Comparison of ENCODE assay signal across 2 cellular contexts in the genomic region with DNA sequence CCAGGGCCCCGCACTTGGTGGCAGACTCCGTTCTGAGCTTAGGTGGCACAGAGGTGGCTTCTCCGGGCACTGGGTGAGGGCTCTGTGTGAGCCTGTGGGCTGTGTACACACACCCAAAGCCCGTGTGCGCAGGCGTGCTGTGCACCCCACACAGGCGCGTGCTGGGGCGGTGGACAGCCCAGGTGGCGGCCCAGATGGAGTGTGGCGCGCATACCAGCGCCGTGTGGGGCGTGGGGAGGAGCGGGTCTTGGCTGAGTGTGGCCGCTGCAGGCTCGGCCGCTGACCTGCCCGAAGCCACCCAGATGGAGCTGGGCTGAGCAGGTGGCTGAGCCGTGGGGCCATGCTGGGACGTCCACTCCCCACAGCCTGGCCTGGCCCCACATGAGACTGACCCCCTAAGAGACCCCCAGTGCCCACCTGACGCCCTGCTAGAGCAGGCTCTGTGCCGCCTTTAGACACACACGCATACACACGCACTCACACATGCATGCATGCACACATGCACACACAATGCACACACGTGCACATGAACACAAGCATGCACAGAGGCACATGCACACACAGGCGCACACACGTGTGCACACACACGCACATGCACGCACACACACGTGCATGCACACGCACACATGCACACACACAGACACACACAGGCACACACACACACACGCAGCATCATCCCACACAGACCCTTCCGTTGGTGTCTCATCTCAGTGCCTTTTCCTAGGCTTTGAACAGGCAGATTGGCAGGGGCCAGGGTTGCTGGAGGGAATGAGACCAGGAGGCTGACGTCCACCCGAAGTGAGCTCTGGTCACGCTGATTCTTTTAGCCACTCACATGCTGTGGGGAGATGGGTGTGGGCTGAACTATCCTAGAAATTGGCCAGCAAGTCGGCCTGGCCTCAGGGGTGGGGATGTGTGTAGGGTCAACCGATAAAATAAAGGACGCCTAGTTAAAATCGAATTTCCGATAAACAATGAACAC.
TF ChIP-seq lines count a peak whose summit lies in the region.

No MANE protein-coding gene starts in this region.

TF ChIP-seq in IMR-90, 13 proteins besides CTCF, POLR2A, EP300 and RAD21:
- TF ChIP-seq RCOR1 (IDR thresholded peaks at IDR 0.05; ENCODE audit: insufficient replicate concordance, low read length) (no peak), CHD1 (IDR thresholded peaks at IDR 0.05; ENCODE audit: low read depth, low read length) (no peak), RFX5 (IDR thresholded peaks at IDR 0.05; ENCODE audit: low read depth, low read length) (no peak), BHLHE40 (IDR thresholded peaks at IDR 0.05; ENCODE audit: low read depth, low read length) (no peak), USF2 (IDR thresholded peaks at IDR 0.05; ENCODE audit: low read depth, low read length) (no peak)
- TF ChIP-seq, protein P1, sequence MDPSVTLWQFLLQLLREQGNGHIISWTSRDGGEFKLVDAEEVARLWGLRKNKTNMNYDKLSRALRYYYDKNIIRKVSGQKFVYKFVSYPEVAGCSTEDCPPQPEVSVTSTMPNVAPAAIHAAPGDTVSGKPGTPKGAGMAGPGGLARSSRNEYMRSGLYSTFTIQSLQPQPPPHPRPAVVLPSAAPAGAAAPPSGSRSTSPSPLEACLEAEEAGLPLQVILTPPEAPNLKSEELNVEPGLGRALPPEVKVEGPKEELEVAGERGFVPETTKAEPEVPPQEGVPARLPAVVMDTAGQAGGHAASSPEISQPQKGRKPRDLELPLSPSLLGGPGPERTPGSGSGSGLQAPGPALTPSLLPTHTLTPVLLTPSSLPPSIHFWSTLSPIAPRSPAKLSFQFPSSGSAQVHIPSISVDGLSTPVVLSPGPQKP (IDR thresholded peaks at IDR 0.05; ENCODE audit: borderline replicate concordance, low read depth, low read length), result no peak

TF ChIP-seq in H1, 55 proteins besides CTCF, POLR2A, EP300 and RAD21:
- no peak for TF ChIP-seq PHF8 (conservative IDR thresholded peaks at IDR 0.05; ENCODE audit: low read depth, low read length)
- TF ChIP-seq CHD2 (IDR thresholded peaks at IDR 0.05; ENCODE audit: low read length), result no peak
- no peak for TF ChIP-seq KDM5A (IDR thresholded peaks at IDR 0.05; ENCODE audit: low read length)
- no peak for TF ChIP-seq CEBPB (IDR thresholded peaks at IDR 0.05; ENCODE audit: low read depth, low read length)
- TF ChIP-seq SIRT6 (IDR thresholded peaks at IDR 0.05; ENCODE audit: low read length), result no peak
- TF ChIP-seq, protein P2, sequence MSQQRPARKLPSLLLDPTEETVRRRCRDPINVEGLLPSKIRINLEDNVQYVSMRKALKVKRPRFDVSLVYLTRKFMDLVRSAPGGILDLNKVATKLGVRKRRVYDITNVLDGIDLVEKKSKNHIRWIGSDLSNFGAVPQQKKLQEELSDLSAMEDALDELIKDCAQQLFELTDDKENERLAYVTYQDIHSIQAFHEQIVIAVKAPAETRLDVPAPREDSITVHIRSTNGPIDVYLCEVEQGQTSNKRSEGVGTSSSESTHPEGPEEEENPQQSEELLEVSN (IDR thresholded peaks at IDR 0.05), result no peak
- TF ChIP-seq ZNF274 (IDR thresholded peaks at IDR 0.05; ENCODE audit: borderline replicate concordance, extremely low read depth, low read length), result no peak
- no peak for TF ChIP-seq HDAC2 (IDR thresholded peaks at IDR 0.05; ENCODE audit: borderline replicate concordance in 1 of 2, low read depth in 2 of 2, low read length in 2 of 2)
- TF ChIP-seq, protein P3, sequence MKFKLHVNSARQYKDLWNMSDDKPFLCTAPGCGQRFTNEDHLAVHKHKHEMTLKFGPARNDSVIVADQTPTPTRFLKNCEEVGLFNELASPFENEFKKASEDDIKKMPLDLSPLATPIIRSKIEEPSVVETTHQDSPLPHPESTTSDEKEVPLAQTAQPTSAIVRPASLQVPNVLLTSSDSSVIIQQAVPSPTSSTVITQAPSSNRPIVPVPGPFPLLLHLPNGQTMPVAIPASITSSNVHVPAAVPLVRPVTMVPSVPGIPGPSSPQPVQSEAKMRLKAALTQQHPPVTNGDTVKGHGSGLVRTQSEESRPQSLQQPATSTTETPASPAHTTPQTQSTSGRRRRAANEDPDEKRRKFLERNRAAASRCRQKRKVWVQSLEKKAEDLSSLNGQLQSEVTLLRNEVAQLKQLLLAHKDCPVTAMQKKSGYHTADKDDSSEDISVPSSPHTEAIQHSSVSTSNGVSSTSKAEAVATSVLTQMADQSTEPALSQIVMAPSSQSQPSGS (IDR thresholded peaks at IDR 0.05; ENCODE audit: low read length), result no peak
- TF ChIP-seq, protein P4, sequence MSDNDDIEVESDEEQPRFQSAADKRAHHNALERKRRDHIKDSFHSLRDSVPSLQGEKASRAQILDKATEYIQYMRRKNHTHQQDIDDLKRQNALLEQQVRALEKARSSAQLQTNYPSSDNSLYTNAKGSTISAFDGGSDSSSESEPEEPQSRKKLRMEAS (IDR thresholded peaks at IDR 0.05), result no peak
- no peak for TF ChIP-seq ASH2L (IDR thresholded peaks at IDR 0.05; ENCODE audit: low read length)
- TF ChIP-seq JUND (IDR thresholded peaks at IDR 0.05; ENCODE audit: low read length), result no peak
- TF ChIP-seq EZH2 (IDR thresholded peaks at IDR 0.05; ENCODE audit: low read depth, low read length, severe bottlenecking), result no peak
